In the genomic region with DNA sequence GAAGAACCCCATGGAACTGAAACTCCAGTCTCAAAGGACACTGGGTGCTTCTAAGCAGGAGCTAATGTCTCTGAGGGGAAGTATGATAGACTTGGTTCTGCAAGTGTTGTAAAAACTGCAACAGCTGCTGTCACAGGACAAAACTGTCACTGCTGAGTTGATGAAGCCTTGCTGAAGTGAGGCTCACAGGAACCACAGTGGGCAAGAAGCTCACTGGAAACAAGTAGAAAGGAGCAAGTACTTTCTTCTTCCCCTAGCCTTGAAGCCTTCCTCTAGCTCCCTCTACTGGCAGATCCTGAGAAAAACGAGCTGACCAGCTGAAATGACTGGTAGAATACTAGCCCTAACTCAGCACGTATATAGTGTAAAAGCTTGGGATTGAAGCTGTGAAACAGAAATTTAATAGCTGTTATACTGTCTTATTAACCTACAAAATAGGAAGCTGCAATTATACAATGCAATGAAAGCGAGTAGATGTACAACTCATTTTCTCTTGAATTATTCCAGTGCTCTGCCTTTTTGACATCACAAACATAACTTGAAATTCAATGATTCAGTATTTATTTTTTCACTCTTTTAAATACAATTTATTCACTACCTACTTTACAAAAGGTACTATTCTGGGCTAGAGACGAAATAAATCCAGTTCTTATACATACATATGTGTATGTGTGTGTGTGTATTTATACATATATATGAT, we compare ENCODE assay signal across 8 cellular contexts.
DNase-seq lines count a peak whose midpoint lies in the region; ATAC-seq and TF ChIP-seq lines count a peak whose summit lies in the region.

No MANE protein-coding gene starts in this region.

- peak; percentile 54 to 77 (median 65) for TF ChIP-seq CTCF in transverse colon (IDR thresholded peaks at IDR 0.05)

- H3K27ac ChIP-seq in epithelial cell of prostate (no peak overlapping the region), transverse colon (no peak overlapping the region)

- no peak overlapping the region for H3K27ac Mint-ChIP-seq in activated CD8-positive, alpha-beta T cell treated with anti-CD3 and anti-CD28 coated beads, Interleukin-2, amount 10 ng/mL, durations not matched to agents 7 days and 5 days

- H3K4me1 Mint-ChIP-seq in activated CD8-positive, alpha-beta T cell treated with anti-CD3 and anti-CD28 coated beads, Interleukin-2, amount 10 ng/mL, durations not matched to agents 7 days and 5 days (ENCODE audit: low read depth): no peaks in the 10 kb centered on the region

- CTCF ChIA-PET in activated CD8-positive, alpha-beta T cell treated with anti-CD3 and anti-CD28 coated beads, Interleukin-2, amount 10 ng/mL, durations not matched to agents 7 days and 5 days (lab: Charles Lee): interaction anchor here (0.7 to 2.1 kb wide), 25 partner anchors 9 to 279 kb away, joined by 3 to 18 read pairs (median 4); no protein-coding TSS in a partner anchor

- peak; percentile 79 for DNase-seq in DMS53 treated with DMSO at 0.1 percent for 48 hours (lab: John Stamatoyannopoulos, UW; ENCODE audit: unreplicated experiment)
- peak; percentile 60 for DNase-seq in NCI-H748 (lab: John Stamatoyannopoulos, UW; ENCODE audit: unreplicated experiment)
- peak; percentile 72 for DNase-seq in activated CD8-positive, alpha-beta T cell treated with anti-CD3 and anti-CD28 coated beads, Interleukin-2, amount 10 ng/mL, durations not matched to agents 7 days and 5 days
- DNase-seq in epithelial cell of prostate (ENCODE audit: low read depth, low spot score): peak; percentile 16
- DNase-seq in myocyte (ENCODE audit: low read depth): peak; percentile 88
- DNase-seq in transverse colon: peak; percentile 58

- intact Hi-C loops in transverse colon (cut with DNase I; ENCODE audit: low total_unique reads): no loop called here

- no peak overlapping the region for H3K4me3 Mint-ChIP-seq in activated CD8-positive, alpha-beta T cell treated with anti-CD3 and anti-CD28 coated beads, Interleukin-2, amount 10 ng/mL, durations not matched to agents 7 days and 5 days

- H3K27me3 Mint-ChIP-seq in activated CD8-positive, alpha-beta T cell treated with anti-CD3 and anti-CD28 coated beads, Interleukin-2, amount 10 ng/mL, durations not matched to agents 7 days and 5 days (ENCODE audit: low read depth): peaks cover 2% of the 10 kb centered on the region

- in situ Hi-C loops in transverse colon (cut with MboI; ENCODE audit: low pct_ligation_motif_present in 1 of 4, low pct_unique_long_range_greater_than_20kb in 1 of 4, low sequenced_read_pairs in 3 of 4): no loop called here

- no peaks in the 10 kb centered on the region for H3K36me3 Mint-ChIP-seq in activated CD8-positive, alpha-beta T cell treated with anti-CD3 and anti-CD28 coated beads, Interleukin-2, amount 10 ng/mL, durations not matched to agents 7 days and 5 days (ENCODE audit: low read depth)

- H3K36me3 ChIP-seq in transverse colon: no peaks in the 10 kb centered on the region

- no peak for TF ChIP-seq EP300 in transverse colon (IDR thresholded peaks at IDR 0.05; ENCODE audit: low read depth)

- 7 to 13% methylated on average over 4 of the region's 4 CpGs for WGBS in transverse colon (ENCODE audit: low coverage in 1 of 2), 2 donors

- H3K9me3 Mint-ChIP-seq in activated CD8-positive, alpha-beta T cell treated with anti-CD3 and anti-CD28 coated beads, Interleukin-2, amount 10 ng/mL, durations not matched to agents 7 days and 5 days (ENCODE audit: insufficient read depth): no peaks in the 10 kb centered on the region

- TF ChIP-seq POLR2A in transverse colon (IDR thresholded peaks at IDR 0.05): no peak

- no peaks in the 10 kb centered on the region for H3K9me3 ChIP-seq in transverse colon

- H3K27me3 ChIP-seq in transverse colon: no peaks in the 10 kb centered on the region

- ATAC-seq in GM19455 (IDR thresholded peaks at IDR 0.05; ENCODE audit: unreplicated experiment) (peak; percentile 91), HG03457 (IDR thresholded peaks at IDR 0.05; ENCODE audit: unreplicated experiment) (peak; percentile 90)
- ATAC-seq in activated CD8-positive, alpha-beta T cell treated with anti-CD3 and anti-CD28 coated beads, Interleukin-2, amount 10 ng/mL, durations not matched to agents 7 days and 5 days: peak; percentile 64

- no peak overlapping the region for H3K4me3 ChIP-seq in transverse colon

- H3K4me1 ChIP-seq in transverse colon: peaks cover 0 to 3% (median 0%) of the 10 kb centered on the region in 4 donors

- POLR2A ChIA-PET in activated CD8-positive, alpha-beta T cell treated with anti-CD3 and anti-CD28 coated beads, Interleukin-2, amount 10 ng/mL, durations not matched to agents 7 days and 5 days (lab: Charles Lee): no interaction called here

Comparison
In these comparisons a context has a peak if more than half of its experiments do, and no peak if none do; other contexts are left out.
1. DNase-seq: peak in every context shown above with its lines; median percentile 88 in myocyte; 79 in DMS53 treated with DMSO at 0.1 percent for 48 hours; 72 in activated CD8-positive, alpha-beta T cell treated with anti-CD3 and anti-CD28 coated beads, Interleukin-2, amount 10 ng/mL, durations not matched to agents 7 days and 5 days; 60 in NCI-H748; 58 in transverse colon; 16 in epithelial cell of prostate.